ENCODE assay signal across 8 cellular contexts in genomic region chr2:217510790-217511291, GRCh38.
DNase-seq lines count a peak whose midpoint lies in the region; ATAC-seq and TF ChIP-seq lines count a peak whose summit lies in the region.

No MANE protein-coding gene starts in this region.

- H3K23me2 ChIP-seq in H9 (ENCODE audit: insufficient read length, low read depth, low read length, poor library complexity, severe bottlenecking), result no peaks in the 10 kb centered on the region

- H3K4me3 ChIP-seq in colonic mucosa, result no peak overlapping the region

- H3K4me1 Mint-ChIP-seq in H9 (peaks cover 5 to 11% of the 10 kb centered on the region in 2 experiments), T-helper 17 cell (peaks cover 4% of the 10 kb centered on the region)
- H3K4me1 Mint-ChIP-seq in T-helper 2 cell treated with Interferon-gamma antibody and Interleukin-4, amounts not matched to agents 5 μg/mL and 100 μg/mL, for 36 hours (ENCODE audit: low read depth), result peaks cover 2% of the 10 kb centered on the region

- H3K79me1 ChIP-seq in H9 (ENCODE audit: insufficient read depth, low read depth, low read length, poor library complexity, severe bottlenecking), result no peaks in the 10 kb centered on the region

- no peak for ATAC-seq in T-helper 17 cell

- no peak overlapping the region for H3K14ac ChIP-seq in H9 (ENCODE audit: insufficient read depth, low read length)

- intact Hi-C loops in colonic mucosa (cut with DNase I), result loop anchor here (5.0 to 10.0 kb wide), 2 partner anchors 356 to 829 kb away; no protein-coding TSS in a partner anchor

- peak overlapping the region; percentile 3 for H2AFZ ChIP-seq in H9 (ENCODE audit: low read length)

- H3K9ac ChIP-seq in H9 (ENCODE audit: extremely low read depth, insufficient read length, low read length) (no peak overlapping the region), colonic mucosa (ENCODE audit: low read depth in 2 of 2, low read length in 2 of 2) (no peak overlapping the region)

- H2BK12ac ChIP-seq in H9 (ENCODE audit: insufficient read length, low read depth, low read length), result no peak overlapping the region

- no peak overlapping the region for H3K23ac ChIP-seq in H9 (ENCODE audit: insufficient read length, low read depth, low read length)

- H2AK5ac ChIP-seq in H9 (ENCODE audit: insufficient read length, low read length), result no peak overlapping the region

- H3K4me3 Mint-ChIP-seq in H9 (peak overlapping the region in 1 of 2 experiments; percentile 35; a peak in 2 of 5 replicates), T-helper 17 cell (no peak overlapping the region)
- H3K4me3 Mint-ChIP-seq in T-helper 2 cell treated with Interferon-gamma antibody and Interleukin-4, amounts not matched to agents 5 μg/mL and 100 μg/mL, for 36 hours, result no peak overlapping the region

- H3K56ac ChIP-seq in H9 (ENCODE audit: insufficient read length, low read depth, low read length), result no peak overlapping the region

- peak overlapping the region in 1 of 3 experiments; percentile 60; a peak in 1 of 7 replicates for H3K27ac Mint-ChIP-seq in H9
- no peak overlapping the region for H3K27ac Mint-ChIP-seq in T-helper 2 cell treated with Interferon-gamma antibody and Interleukin-4, amounts not matched to agents 5 μg/mL and 100 μg/mL, for 36 hours
- no peak overlapping the region for H3K27ac Mint-ChIP-seq in T-helper 17 cell

- no peaks in the 10 kb centered on the region for H3K36me3 Mint-ChIP-seq in H9 (ENCODE audit: insufficient read depth in 1 of 3, low read depth in 3 of 3)
- no peaks in the 10 kb centered on the region for H3K36me3 Mint-ChIP-seq in T-helper 2 cell treated with Interferon-gamma antibody and Interleukin-4, amounts not matched to agents 5 μg/mL and 100 μg/mL, for 36 hours (ENCODE audit: low read depth)
- peaks cover 8% of the 10 kb centered on the region for H3K36me3 Mint-ChIP-seq in T-helper 17 cell (ENCODE audit: low read depth)

- H2BK15ac ChIP-seq in H9 (ENCODE audit: low read depth, low read length), result no peak overlapping the region; the same call in 1 of the 2 replicates

- no peak overlapping the region for H3K27ac ChIP-seq in H9 (ENCODE audit: insufficient read length, low read depth, low read length)
- H3K27ac ChIP-seq in colonic mucosa, result no peak overlapping the region

- no peaks in the 10 kb centered on the region; the same call in 1 of the 2 replicates for H3K27me3 ChIP-seq in H9 (ENCODE audit: insufficient read depth, low read length)
- no peaks in the 10 kb centered on the region for H3K27me3 ChIP-seq in colonic mucosa

- H3K9me3 ChIP-seq in H9 (ENCODE audit: control insufficient read depth, low read depth, low read length) (no peaks in the 10 kb centered on the region), colonic mucosa (no peaks in the 10 kb centered on the region), T-helper 17 cell (ENCODE audit: control insufficient read depth, low read length, poor library complexity, severe bottlenecking) (no peaks in the 10 kb centered on the region)

- no peaks in the 10 kb centered on the region for H3K79me2 ChIP-seq in H9 (ENCODE audit: insufficient read depth, low read length)

- H2BK120ac ChIP-seq in H9 (ENCODE audit: low read depth, low read length, poor library complexity, severe bottlenecking), result no peak overlapping the region

- H3K9me3 Mint-ChIP-seq in H9, result no peaks in the 10 kb centered on the region; a peak in 1 of 5 replicates
- H3K9me3 Mint-ChIP-seq in T-helper 2 cell treated with Interferon-gamma antibody and Interleukin-4, amounts not matched to agents 5 μg/mL and 100 μg/mL, for 36 hours, result no peaks in the 10 kb centered on the region

- no peak overlapping the region for H4K5ac ChIP-seq in H9 (ENCODE audit: insufficient read length, low read depth, low read length)

- H3K18ac ChIP-seq in H9 (ENCODE audit: insufficient read length, low read depth, low read length), result no peak overlapping the region

- H3K4me2 ChIP-seq in H9 (ENCODE audit: insufficient read depth, insufficient read length, low read length), result no peak overlapping the region

- H2BK5ac ChIP-seq in H9 (ENCODE audit: insufficient read length, low read length), result no peak overlapping the region

- TF ChIP-seq CTCF in H9 (conservative IDR thresholded peaks at IDR 0.05) (peak; percentile 88), colonic mucosa (IDR thresholded peaks at IDR 0.05) (peak; percentile 28)

- H3K4ac ChIP-seq in H9 (ENCODE audit: low read depth, low read length), result no peak overlapping the region

- no peaks in the 10 kb centered on the region for H4K20me1 ChIP-seq in H9 (ENCODE audit: control insufficient read depth, insufficient read depth, insufficient read length)

- no CpG with 5 or more reads among the region's 9 CpGs for WGBS in H9 (ENCODE audit: extremely low coverage, insufficient read length, low lambda C conversion rate)

- H3K4me1 ChIP-seq in H9 (ENCODE audit: insufficient read depth, low read length), result no peaks in the 10 kb centered on the region
- H3K4me1 ChIP-seq in colonic mucosa, result no peaks in the 10 kb centered on the region

- H3T11ph ChIP-seq in H9 (ENCODE audit: low read length), result no peak overlapping the region

- DNase-seq in COR-L47 (lab: John Stamatoyannopoulos, UW) (peak; percentile 79), H9 (peak; percentile 64), NCI-H2029 (lab: John Stamatoyannopoulos, UW) (peak; percentile 75), colonic mucosa (peak; percentile 50), left kidney (ENCODE audit: low read depth, low spot score) (peak; percentile 94), T-helper 17 cell (no peak)
- peak; percentile 24 for DNase-seq in T-helper 2 cell treated with Interferon-gamma antibody and Interleukin-4, amounts not matched to agents 5 μg/mL and 100 μg/mL, for 36 hours (ENCODE audit: low spot score)
- peak; percentile 2 to 10 (median 9) for DNase-seq in stimulated activated CD4-positive, alpha-beta T cell treated with anti-CD3 and anti-CD28 coated beads, TNF-alpha, amount 100 ng/mL, for 24 hours (ENCODE audit: low read depth in 3 of 3)

- no peak overlapping the region for H4K8ac ChIP-seq in H9 (replicated peaks; ENCODE audit: insufficient read length, low read depth, low read length)

- H2BK20ac ChIP-seq in H9 (ENCODE audit: low read depth, low read length, poor library complexity, severe bottlenecking), result no peak overlapping the region

- no peaks in the 10 kb centered on the region for H3K36me3 ChIP-seq in colonic mucosa

- no peak overlapping the region for H4K91ac ChIP-seq in H9 (ENCODE audit: insufficient read length, low read depth, low read length)

- H3K27me3 Mint-ChIP-seq in H9 (ENCODE audit: low read depth) (peaks cover 2% of the 10 kb centered on the region; the same call in 1 of the 2 replicates), T-helper 17 cell (peaks cover 24% of the 10 kb centered on the region)
- peaks cover 8% of the 10 kb centered on the region for H3K27me3 Mint-ChIP-seq in T-helper 2 cell treated with Interferon-gamma antibody and Interleukin-4, amounts not matched to agents 5 μg/mL and 100 μg/mL, for 36 hours (ENCODE audit: low read depth)

Comparison
In these comparisons a context has a peak if more than half of its experiments do, and no peak if none do; other contexts are left out.
1. DNase-seq: peak in COR-L47 (single experiment), H9 (single experiment), NCI-H2029 (single experiment), T-helper 2 cell treated with Interferon-gamma antibody and Interleukin-4, amounts not matched to agents 5 μg/mL and 100 μg/mL, for 36 hours (single experiment), colonic mucosa (single experiment), left kidney (single experiment) and stimulated activated CD4-positive, alpha-beta T cell treated with anti-CD3 and anti-CD28 coated beads, TNF-alpha, amount 100 ng/mL, for 24 hours (3 of 3); none in T-helper 17 cell (0 of 3).